In the genomic region with DNA sequence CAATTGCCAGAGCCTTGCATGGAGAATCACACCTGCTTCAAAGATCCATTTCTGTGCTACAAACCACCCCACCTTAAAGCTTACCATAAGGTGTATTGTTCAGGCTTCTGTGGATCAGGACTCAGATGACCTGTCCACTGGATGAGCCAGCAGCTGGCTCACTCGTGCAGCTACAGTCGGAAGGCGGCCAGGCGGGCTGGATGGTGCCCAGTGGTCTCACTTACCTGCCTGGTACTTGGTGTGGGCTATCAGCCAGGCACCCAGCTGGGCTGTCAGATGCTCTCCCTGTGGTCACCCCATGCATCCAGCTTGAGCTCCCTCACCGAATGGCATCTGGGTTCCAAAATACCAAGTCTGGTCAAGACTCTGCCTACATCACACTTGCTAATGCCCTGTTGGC, we compare ENCODE assay signal across 23 cellular contexts. TPM values are rescaled to one million over a fixed set of nuclear protein-coding genes. Genes with fewer than 3 reads are reported as not detected.
"Had no signal": no experiment of that assay in that cellular context is flagged by ENCODE, and none has a peak within 500 bp of the region (broad histone marks: within the 10 kb centered on the region; RNA-seq: fewer than 3 reads in every experiment).

No MANE protein-coding gene starts in this region.

- H3K9me3 ChIP-seq: SK-N-SH had no signal

- H3K9ac ChIP-seq: SK-N-SH had no signal

- H3K4me2 ChIP-seq: SK-N-SH had no signal

- DNase-seq: KBM-7, MV-4-11, NCI-H1048, NCI-H1105, NCI-H1417, NCI-H1436 treated with DMSO at 0.1 percent for 48 hours, NCI-H1694, NCI-H187 treated with DMSO at 0.1 percent for 48 hours, NCI-H2081, NCI-H2107, NCI-H345, NCI-H446 treated with DMSO at 0.1 percent for 48 hours, NCI-H510A treated with DMSO at 0.1 percent for 48 hours, NCI-H526, NCI-H82, SHP77, SK-N-SH, SW 1271 had no signal

- H3K27ac ChIP-seq: HL-60, RWPE1 had no signal

RNA-seq across cellular contexts. Expression of gene APOBEC3B, which starts 10.9 kb away (rescaled TPM):
- polyA plus RNA-seq: SK-N-SH had no signal

RNA-seq across cellular contexts. Expression of gene APOBEC3A, which starts 13.8 kb away (rescaled TPM):
- total RNA-seq: LHCN-M2, MCF 10A, SK-MEL-5 had no signal
- polyA plus RNA-seq: SK-N-SH had no signal
